ENCODE assay signal across 12 cellular contexts in genomic region chr5:176319827-176320554, GRCh38. TPM values are rescaled to one million over a fixed set of nuclear protein-coding genes. Genes with fewer than 3 reads are reported as not detected.
DNase-seq lines count a peak whose midpoint lies in the region; ATAC-seq, FAIRE-seq and TF ChIP-seq lines count a peak whose summit lies in the region.
"Had no signal": no experiment of that assay in that cellular context is flagged by ENCODE, and none has a peak within 500 bp of the region (broad histone marks: within the 10 kb centered on the region; RNA-seq: fewer than 3 reads in every experiment).

No MANE protein-coding gene starts in this region.

- H3K36me3 Mint-ChIP-seq in HFFc6 (ENCODE audit: low read depth): 0 out of 2 replicates have a peak, but pooled peaks cover 5% of the 10 kb centered on the region
- H3K36me3 Mint-ChIP-seq in activated T-helper 17 cell treated with anti-CD3 and anti-CD28 coated beads, Interleukin-2, amount 50 U/mL, for 72 hours (ENCODE audit: low read depth): peaks cover 61% of the 10 kb centered on the region

- H3K4me1 Mint-ChIP-seq in HFFc6 (ENCODE audit: low read depth): no peaks in the 10 kb centered on the region
- no peaks in the 10 kb centered on the region for H3K4me1 Mint-ChIP-seq in activated T-helper 17 cell treated with anti-CD3 and anti-CD28 coated beads, Interleukin-2, amount 50 U/mL, for 72 hours
- H3K4me1 Mint-ChIP-seq: memory B cell; stimulated activated naive B cell treated with anti-CD40 and anti-IgM and Interleukin-4, amounts not matched to agents 10 μg/mL and 1 μg/mL and 100 μg/mL, for 72 hours had no signal

- no peak for FAIRE-seq in D721Med (lab: Jason Lieb, UNC)
- FAIRE-seq in urothelium cell line (lab: Jason Lieb, UNC): no peak

- no peak overlapping the region for H3K27ac Mint-ChIP-seq in HFFc6
- peak overlapping the region; percentile 56 for H3K27ac Mint-ChIP-seq in activated T-helper 17 cell treated with anti-CD3 and anti-CD28 coated beads, Interleukin-2, amount 50 U/mL, for 72 hours
- H3K27ac Mint-ChIP-seq: memory B cell; stimulated activated naive B cell treated with anti-CD40 and anti-IgM and Interleukin-4, amounts not matched to agents 10 μg/mL and 1 μg/mL and 100 μg/mL, for 72 hours had no signal

- TF ChIP-seq CTCF in D721Med (IDR thresholded peaks at IDR 0.05; ENCODE audit: insufficient read depth, missing control alignments) (peak; percentile 28), HFFc6 (IDR thresholded peaks at IDR 0.05) (peak; percentile 29)

- ATAC-seq in activated T-helper 17 cell treated with anti-CD3 and anti-CD28 coated beads, Interleukin-2, amount 50 U/mL, for 72 hours (replicated peaks): no peak
- ATAC-seq: activated CD4-positive, CD25-positive, alpha-beta regulatory T cell treated with anti-CD3 and anti-CD28 coated beads, Interleukin-2, amount 50 U/mL, for 24 hours; stimulated activated naive B cell treated with anti-CD40 and anti-IgM and Interleukin-4, amounts not matched to agents 10 μg/mL and 1 μg/mL and 100 μg/mL, for 72 hours had no signal

- DNase-seq in D721Med (ENCODE audit: insufficient read length, low spot score) (no peak), HFFc6 (no peak), iris pigment epithelial cell (ENCODE audit: low read depth) (peak; percentile 21), urothelium cell line (ENCODE audit: low spot score) (no peak), NCI-H748 treated with DMSO at 0.1 percent for 48 hours (lab: John Stamatoyannopoulos, UW) (no peak)
- no peak for DNase-seq in activated naive CD4-positive, alpha-beta T cell treated with anti-CD3 and anti-CD28 coated beads, Interleukin-2, amount 50 U/mL, for 16 hours
- no peak for DNase-seq in central memory CD4-positive, alpha-beta T cell
- DNase-seq: DMS153; stimulated activated naive B cell treated with anti-CD40 and anti-IgM and Interleukin-4, amounts not matched to agents 10 μg/mL and 1 μg/mL and 100 μg/mL, for 72 hours had no signal

- H3K27me3 Mint-ChIP-seq in HFFc6 (ENCODE audit: insufficient read depth): no peaks in the 10 kb centered on the region
- no peaks in the 10 kb centered on the region for H3K27me3 Mint-ChIP-seq in activated T-helper 17 cell treated with anti-CD3 and anti-CD28 coated beads, Interleukin-2, amount 50 U/mL, for 72 hours
- H3K27me3 Mint-ChIP-seq: memory B cell; stimulated activated naive B cell treated with anti-CD40 and anti-IgM and Interleukin-4, amounts not matched to agents 10 μg/mL and 1 μg/mL and 100 μg/mL, for 72 hours had no signal

- H3K9me3 Mint-ChIP-seq in HFFc6: no peaks in the 10 kb centered on the region
- no peaks in the 10 kb centered on the region for H3K9me3 Mint-ChIP-seq in activated T-helper 17 cell treated with anti-CD3 and anti-CD28 coated beads, Interleukin-2, amount 50 U/mL, for 72 hours
- H3K9me3 Mint-ChIP-seq: memory B cell; stimulated activated naive B cell treated with anti-CD40 and anti-IgM and Interleukin-4, amounts not matched to agents 10 μg/mL and 1 μg/mL and 100 μg/mL, for 72 hours had no signal

- H3K4me3 Mint-ChIP-seq in HFFc6: no peak overlapping the region
- no peak overlapping the region for H3K4me3 Mint-ChIP-seq in activated T-helper 17 cell treated with anti-CD3 and anti-CD28 coated beads, Interleukin-2, amount 50 U/mL, for 72 hours
- H3K4me3 Mint-ChIP-seq: memory B cell; stimulated activated naive B cell treated with anti-CD40 and anti-IgM and Interleukin-4, amounts not matched to agents 10 μg/mL and 1 μg/mL and 100 μg/mL, for 72 hours had no signal

RNA-seq across cellular contexts. Expression of gene KIAA1191, which starts 41.6 kb away (rescaled TPM):
- total RNA-seq in HFFc6 (2021; fragmentation: NEBNext Ultra II Directional; extraction: Animal tissue kit (Norgen Biotek cat#: 25700)): 100 to 1,000 TPM in 3 of 6 experiments, 10 to 100 TPM in 3; 82.4 to 111 (median 95.6) TPM
- total RNA-seq in activated T-helper 17 cell treated with anti-CD3 and anti-CD28 coated beads, Interleukin-2, amount 50 U/mL, for 72 hours: 10 to 100 TPM; 54.2 to 78.0 TPM

RNA-seq across cellular contexts. Expression of gene ARL10, which starts 45.3 kb away (rescaled TPM):
- 1 to 10 TPM; 6.6 to 8.9 (median 8.0) TPM for total RNA-seq in HFFc6 (2021; fragmentation: NEBNext Ultra II Directional; extraction: Animal tissue kit (Norgen Biotek cat#: 25700))
- total RNA-seq in activated T-helper 17 cell treated with anti-CD3 and anti-CD28 coated beads, Interleukin-2, amount 50 U/mL, for 72 hours: 10 to 100 TPM in 1 of 2 donors, 1 to 10 TPM in 1; 8.7 to 17.3 TPM
